Comparison of ENCODE assay signal across 8 cellular contexts in genomic region chr17:7931709-7932482, GRCh38. TPM values are rescaled to one million over a fixed set of nuclear protein-coding genes. Genes with fewer than 3 reads are reported as not detected.
A peak's percentile ranks its signal among the peaks of the same experiment; 100 is the strongest.
DNase-seq lines count a peak whose midpoint lies in the region; ATAC-seq, FAIRE-seq and TF ChIP-seq lines count a peak whose summit lies in the region.

Gene CNTROB (plus strand): TSS chr17:7932206. CDS start chr17:7933080, 874 bp downstream.
Gene TRAPPC1 (minus strand): TSS chr17:7931946. CDS start chr17:7931829, 117 bp downstream.

- TF ChIP-seq RAD21 in IMR-90 (IDR thresholded peaks at IDR 0.05; ENCODE audit: low read length): no peak

- H3K9ac ChIP-seq in IMR-90 (ENCODE audit: low read depth, low read length) (peak within 1 kb of the TSS; percentile 94), endothelial cell of umbilical vein (replicated peaks; ENCODE audit: extremely low read depth, insufficient read depth, low read length) (peak within 1 kb of the TSS; percentile 87)

- H3K27ac ChIP-seq in IMR-90 (ENCODE audit: insufficient read depth, low read length): peak within 1 kb of the TSS; percentile 90
- peak within 1 kb of the TSS; percentile 66 for H3K27ac ChIP-seq in endothelial cell of umbilical vein (ENCODE audit: insufficient read depth, low read depth, low read length)

- peaks cover 34% of the 10 kb centered on the region for H3K79me2 ChIP-seq in endothelial cell of umbilical vein (ENCODE audit: control insufficient read depth, insufficient read depth, low read length)

- H4K5ac ChIP-seq in IMR-90 (ENCODE audit: low read depth, low read length): peak within 1 kb of the TSS; percentile 84

- peak within 1 kb of the TSS; percentile 86 for H3K56ac ChIP-seq in IMR-90 (ENCODE audit: extremely low read depth, insufficient read depth, low read length)

- H3K9me1 ChIP-seq in IMR-90 (ENCODE audit: insufficient read depth, low read length): peaks cover 10% of the 10 kb centered on the region
- no peaks in the 10 kb centered on the region for H3K9me1 ChIP-seq in endothelial cell of umbilical vein (replicated peaks; ENCODE audit: control insufficient read depth, extremely low read depth, insufficient read depth, low read length)

- peak within 1 kb of the TSS; percentile 99 for H2AK5ac ChIP-seq in IMR-90 (ENCODE audit: low read depth, low read length)

- H3K23ac ChIP-seq in IMR-90 (ENCODE audit: low read depth, low read length): peak within 1 kb of the TSS; percentile 97

- in situ Hi-C loops in IMR-90 (cut with MboI; ENCODE audit: low sequenced_read_pairs): no loop called here

- intact Hi-C loops in IMR-90 (cut with micrococcal nuclease) (loop anchor here (1.0 to 5.0 kb wide), 3 partner anchors 17 to 125 kb away; no protein-coding TSS in a partner anchor), endothelial cell of umbilical vein (cut with micrococcal nuclease) (loop anchor here (1.0 kb wide), 2 partner anchors 45 to 75 kb away; partner anchors contain the start of gene NAA38)

- H4K91ac ChIP-seq in IMR-90 (ENCODE audit: insufficient read depth, low read depth, low read length): peak within 1 kb of the TSS; percentile 95

- CTCF ChIA-PET in IMR-90 (lab: Yijun Ruan, JAX) (no interaction called here), endothelial cell of umbilical vein (lab: Charles Lee) (interaction anchor here (0.6 to 4.2 kb wide), 12 partner anchors 14 to 188 kb away, joined by 3 to 42 read pairs (median 8); partner anchors contain the start of gene NAA38)

- BruUV-seq in IMR-90 (replicated peaks; lab: Mats Ljungman, UMichigan): no TSS peak
- BruUV-seq in endothelial cell of umbilical vein (replicated peaks; lab: Mats Ljungman, UMichigan): no TSS peak

- peak within 1 kb of the TSS; percentile 99 for H3K14ac ChIP-seq in IMR-90 (replicated peaks; ENCODE audit: low read depth, low read length)

- FAIRE-seq in endothelial cell of umbilical vein (lab: Jason Lieb, UNC): peak; percentile 98

- H3K9me3 ChIP-seq in IMR-90 (ENCODE audit: control insufficient read depth, insufficient read depth, low read length) (no peaks in the 10 kb centered on the region), endothelial cell of umbilical vein (replicated peaks; ENCODE audit: control insufficient read depth, insufficient read depth, low read length) (no peaks in the 10 kb centered on the region), mononuclear cell (ENCODE audit: low read depth, low read length) (no peaks in the 10 kb centered on the region)

- H3K4me3 ChIP-seq in IMR-90 (ENCODE audit: insufficient read depth, low read depth, low read length): peak within 1 kb of the TSS; percentile 88
- H3K4me3 ChIP-seq in endothelial cell of umbilical vein (replicated peaks in 1 of 3; ENCODE audit: insufficient read depth in 1 of 3, low read depth in 1 of 3, low read length in 3 of 3): peak within 1 kb of the TSS; percentile 74 to 98 (median 96)
- peak within 1 kb of the TSS; percentile 67 for H3K4me3 ChIP-seq in mononuclear cell (ENCODE audit: low read length)

- H2AFZ ChIP-seq in IMR-90 (replicated peaks; ENCODE audit: low read length, poor library complexity) (peak within 1 kb of the TSS; percentile 97), endothelial cell of umbilical vein (ENCODE audit: low read depth, low read length) (peak within 1 kb of the TSS; percentile 91)

- H3K4me2 ChIP-seq in IMR-90 (ENCODE audit: low read depth, low read length) (peak within 1 kb of the TSS; percentile 95), endothelial cell of umbilical vein (ENCODE audit: insufficient read depth, low read length) (peak within 1 kb of the TSS; percentile 99)

- 0% methylated on average over 7 of the region's 55 CpGs; no CpG with 5 or more reads in 1 of the 2 experiments for WGBS in IMR-90 (ENCODE audit: extremely low coverage in 2 of 2, insufficient read length in 1 of 2), 2 experiments

- peak within 1 kb of the TSS; percentile 83 for H2BK5ac ChIP-seq in IMR-90 (ENCODE audit: low read depth, low read length, poor library complexity, severe bottlenecking)

- H3K18ac ChIP-seq in IMR-90 (ENCODE audit: low read depth, low read length): peak within 1 kb of the TSS; percentile 66

- peak; percentile 77; the same call in 1 of the 2 replicates for TF ChIP-seq POLR2A in IMR-90 (IDR thresholded peaks at IDR 0.05; ENCODE audit: low read depth, low read length)
- TF ChIP-seq POLR2A in endothelial cell of umbilical vein (IDR thresholded peaks at IDR 0.05; ENCODE audit: low read depth, low read length): no peak

- H3K79me1 ChIP-seq in IMR-90 (ENCODE audit: low read depth in 1 of 2, low read length in 2 of 2): peaks cover 38 to 67% of the 10 kb centered on the region in 2 experiments

- ATAC-seq in GM21528 (IDR thresholded peaks at IDR 0.05; ENCODE audit: low FRiP score, unreplicated experiment): peak; percentile 81
- peak; percentile 96 for ATAC-seq in IMR-90 (ENCODE audit: low read depth)

- H2BK15ac ChIP-seq in IMR-90 (ENCODE audit: low read depth, low read length): 0 out of 3 replicates have a peak within 1 kb of the TSS, but pooled peaks have one; percentile 54

- H4K20me1 ChIP-seq in IMR-90 (ENCODE audit: insufficient read depth, low read length): no peaks in the 10 kb centered on the region; the same call in 1 of the 2 replicates
- H4K20me1 ChIP-seq in endothelial cell of umbilical vein (replicated peaks; ENCODE audit: control insufficient read depth, extremely low read depth, insufficient read depth, low read length): no peaks in the 10 kb centered on the region

- no peak within 1 kb of the TSS; the same call in 1 of the 2 replicates for H2BK20ac ChIP-seq in IMR-90 (ENCODE audit: low read depth, low read length)

- POLR2A ChIA-PET in IMR-90 (lab: Charles Lee; ENCODE audit: unreplicated experiment): interaction anchor here (0.6 to 1.0 kb wide), 3 partner anchors 14 to 16 kb away, joined by 4 to 9 read pairs (median 6); partner anchors contain the start of gene RNF227
- POLR2A ChIA-PET in endothelial cell of umbilical vein (lab: Charles Lee): no interaction called here

- DNase-seq in DMS 273 (lab: John Stamatoyannopoulos, UW; ENCODE audit: unreplicated experiment): peak; percentile 98
- DNase-seq in IMR-90: peak; percentile 99
- peak; percentile 100 for DNase-seq in OCI-M1 (lab: John Stamatoyannopoulos, UW)
- DNase-seq in activated T-cell treated with anti-CD3 and anti-CD28 coated beads for 24 hours (ENCODE audit: low read depth): peak; percentile 99
- DNase-seq in endothelial cell of umbilical vein (ENCODE audit: low read depth, low spot score): peak; percentile 99
- peak; percentile 98 to 99 for DNase-seq in stimulated activated CD8-positive, alpha-beta memory T cell treated with anti-CD3 and anti-CD28 coated beads, Interleukin-4, amount 100 ng/mL, for 1 hour (ENCODE audit: low read depth in 2 of 2, low spot score in 1 of 2)

- dilution Hi-C loops in IMR-90 (cut with HindIII; ENCODE audit: low sequenced_read_pairs, unreplicated experiment): no loop called here
- dilution Hi-C loops in endothelial cell of umbilical vein (cut with MboI; ENCODE audit: extremely low pct_ligation_motif_present, low sequenced_read_pairs): no loop called here

- H3K27me3 ChIP-seq in IMR-90 (ENCODE audit: control insufficient read depth, insufficient read depth, low read length) (no peaks in the 10 kb centered on the region), endothelial cell of umbilical vein (ENCODE audit: control insufficient read depth in 2 of 2, insufficient read depth in 2 of 2, low read length in 2 of 2) (no peaks in the 10 kb centered on the region), mononuclear cell (ENCODE audit: insufficient read depth, low read length) (no peaks in the 10 kb centered on the region)

- H3K4me1 ChIP-seq in IMR-90 (ENCODE audit: control insufficient read depth, insufficient read depth, low read length): peaks cover 7% of the 10 kb centered on the region; the same call in 1 of the 2 replicates
- peaks cover 23% of the 10 kb centered on the region for H3K4me1 ChIP-seq in endothelial cell of umbilical vein (ENCODE audit: control insufficient read depth, extremely low read depth, insufficient read depth, low read length)
- peaks cover 29% of the 10 kb centered on the region for H3K4me1 ChIP-seq in mononuclear cell (ENCODE audit: insufficient read depth, low read length)

- H3K4ac ChIP-seq in IMR-90 (ENCODE audit: low read depth, low read length): peak within 1 kb of the TSS; percentile 96

- H2BK120ac ChIP-seq in IMR-90 (ENCODE audit: low read depth, low read length): peak within 1 kb of the TSS; percentile 78

- H2AK9ac ChIP-seq in IMR-90 (replicated peaks; ENCODE audit: low read depth, low read length, poor library complexity): peak within 1 kb of the TSS; percentile 100

- H3K36me3 ChIP-seq in IMR-90 (ENCODE audit: control insufficient read depth, insufficient read depth, low read length): peaks cover 6% of the 10 kb centered on the region; the same call in 1 of the 2 replicates
- H3K36me3 ChIP-seq in endothelial cell of umbilical vein (ENCODE audit: control insufficient read depth in 2 of 2, extremely low read depth in 1 of 2, insufficient read depth in 2 of 2, low read length in 2 of 2): peaks cover 2 to 6% of the 10 kb centered on the region in 2 experiments

- TF ChIP-seq CTCF in IMR-90 (conservative IDR thresholded peaks at IDR 0.05; ENCODE audit: low read depth, low read length): no peak
- TF ChIP-seq CTCF in endothelial cell of umbilical vein (IDR thresholded peaks at IDR 0.05; ENCODE audit: extremely low read depth in 1 of 2, insufficient read depth in 1 of 2, low read depth in 1 of 2, low read length in 2 of 2): no peak

- peak within 1 kb of the TSS; percentile 86 to 95 for H4K8ac ChIP-seq in IMR-90 (ENCODE audit: low read depth in 2 of 2, low read length in 2 of 2)

RNA-seq across cellular contexts. Expression of gene CNTROB, which starts in this region (rescaled TPM):
- total RNA-seq in IMR-90 (2012; rRNA removed) (12.5 and 12.7 TPM in 2 replicates), endothelial cell of umbilical vein (45.0 and 47.2 TPM in 2 replicates), mononuclear cell (9.2 TPM)
- polyA plus RNA-seq in IMR-90 (2012; rRNA removed) (26.3 and 26.4 TPM in 2 replicates), endothelial cell of umbilical vein (24.9 and 27.8 TPM in 2 replicates)
- polyA plus RNA-seq in IMR-90 (2012; cell fraction: cytosol; rRNA removed): 16.7 and 17.4 TPM in 2 replicates
- 114 and 129 TPM in 2 replicates for polyA plus RNA-seq in IMR-90 (2012; cell fraction: nucleus; rRNA removed; ENCODE audit: low replicate concordance)
- polyA plus RNA-seq in endothelial cell of umbilical vein (2011; cell fraction: cytosol; rRNA removed): 23.6 and 27.2 TPM in 2 replicates
- polyA plus RNA-seq in endothelial cell of umbilical vein (2011; cell fraction: nucleus; rRNA removed): 138 and 152 TPM in 2 replicates
- polyA plus RNA-seq in endothelial cell of umbilical vein (2012): 30.2 and 32.5 TPM in 2 replicates
- 22.2 and 23.3 TPM in 2 replicates for polyA minus RNA-seq in endothelial cell of umbilical vein
- polyA minus RNA-seq in endothelial cell of umbilical vein (2011; cell fraction: cytosol; rRNA and poly(A)+ RNA removed): 13.3 TPM
- polyA minus RNA-seq in endothelial cell of umbilical vein (2011; cell fraction: nucleus; rRNA and poly(A)+ RNA removed): 28.6 and 45.2 TPM in 2 replicates

RNA-seq across cellular contexts. Expression of gene TRAPPC1, which starts in this region (rescaled TPM):
- total RNA-seq in IMR-90 (2012; rRNA removed): 31.4 and 50.4 TPM in 2 replicates
- polyA plus RNA-seq in IMR-90 (2012; rRNA removed): 303 and 341 TPM in 2 replicates
- polyA plus RNA-seq in IMR-90 (2012; cell fraction: cytosol; rRNA removed): 541 and 542 TPM in 2 replicates
- polyA plus RNA-seq in IMR-90 (2012; cell fraction: nucleus; rRNA removed; ENCODE audit: low replicate concordance): 96.2 and 138 TPM in 2 replicates
- total RNA-seq in endothelial cell of umbilical vein: 139 and 146 TPM in 2 replicates
- polyA plus RNA-seq in endothelial cell of umbilical vein: 250 and 272 TPM in 2 replicates
- polyA plus RNA-seq in endothelial cell of umbilical vein (2011; cell fraction: cytosol; rRNA removed): 270 and 310 TPM in 2 replicates
- 66.9 and 75.5 TPM in 2 replicates for polyA plus RNA-seq in endothelial cell of umbilical vein (2011; cell fraction: nucleus; rRNA removed)
- polyA plus RNA-seq in endothelial cell of umbilical vein (2012): 215 and 270 TPM in 2 replicates
- 158 and 166 TPM in 2 replicates for polyA minus RNA-seq in endothelial cell of umbilical vein
- polyA minus RNA-seq in endothelial cell of umbilical vein (2011; cell fraction: cytosol; rRNA and poly(A)+ RNA removed): 40.5 TPM
- 19.4 and 23.1 TPM in 2 replicates for polyA minus RNA-seq in endothelial cell of umbilical vein (2011; cell fraction: nucleus; rRNA and poly(A)+ RNA removed)
- total RNA-seq in mononuclear cell: 21.4 TPM

Comparison
In these comparisons a context has a peak if more than half of its experiments do, and no peak if none do; other contexts are left out.
1. Peak in every context shown above with its lines: DNase-seq, ATAC-seq, H3K4me3 ChIP-seq and H3K27ac ChIP-seq.